ENCODE assay signal across 10 cellular contexts in genomic region chr3:195094211-195094921, GRCh38.
A peak's percentile ranks its signal among the peaks of the same experiment; 100 is the strongest.
DNase-seq lines count a peak whose midpoint lies in the region; ATAC-seq, FAIRE-seq and TF ChIP-seq lines count a peak whose summit lies in the region.
"Had no signal": no experiment of that assay in that cellular context is flagged by ENCODE, and none has a peak within 500 bp of the region (broad histone marks: within the 10 kb centered on the region; RNA-seq: fewer than 3 reads in every experiment).

No MANE protein-coding gene starts in this region.

- H3K4me3 ChIP-seq in GM12864 (ENCODE audit: low read depth, low read length) (peak overlapping the region; percentile 59), lower lobe of right lung (no peak overlapping the region)
- H3K4me3 ChIP-seq: colonic mucosa, SJSA1 had no signal

- POLR2A ChIA-PET in activated CD4-positive, alpha-beta memory T cell treated with anti-CD3 and anti-CD28 coated beads, Interleukin-2, amount 10 ng/mL, durations not matched to agents 7 days and 5 days (lab: Charles Lee), result no interaction called here

- no peak overlapping the region for H3K4me3 Mint-ChIP-seq in activated CD4-positive, alpha-beta memory T cell treated with anti-CD3 and anti-CD28 coated beads, Interleukin-2, amount 10 ng/mL, durations not matched to agents 7 days and 5 days

- FAIRE-seq in H54 (lab: Jason Lieb, UNC), result no peak

- in situ Hi-C loops in KBM-7 (cut with MboI; ENCODE audit: low pct_unique_long_range_greater_than_20kb, low sequenced_read_pairs), result no loop called here

- CTCF ChIA-PET in activated CD4-positive, alpha-beta memory T cell treated with anti-CD3 and anti-CD28 coated beads, Interleukin-2, amount 10 ng/mL, durations not matched to agents 7 days and 5 days (lab: Charles Lee), result no interaction called here

- no peaks in the 10 kb centered on the region for H3K36me3 Mint-ChIP-seq in activated CD4-positive, alpha-beta memory T cell treated with anti-CD3 and anti-CD28 coated beads, Interleukin-2, amount 10 ng/mL, durations not matched to agents 7 days and 5 days (ENCODE audit: low read depth)

- H3K27ac ChIP-seq in lower lobe of right lung, result no peak overlapping the region
- H3K27ac ChIP-seq: colonic mucosa, SJSA1 had no signal

- H3K4me1 ChIP-seq in lower lobe of right lung, result no peaks in the 10 kb centered on the region
- H3K4me1 ChIP-seq: colonic mucosa had no signal

- H3K9me3 Mint-ChIP-seq in activated CD4-positive, alpha-beta memory T cell treated with anti-CD3 and anti-CD28 coated beads, Interleukin-2, amount 10 ng/mL, durations not matched to agents 7 days and 5 days, result no peaks in the 10 kb centered on the region

- no peaks in the 10 kb centered on the region for H3K27me3 ChIP-seq in lower lobe of right lung (ENCODE audit: low read depth)
- H3K27me3 ChIP-seq: colonic mucosa, SJSA1 had no signal

- TF ChIP-seq POLR2A in H54 (IDR thresholded peaks at IDR 0.05; ENCODE audit: low read depth, low read length), result no peak

- intact Hi-C loops in lower lobe of right lung (cut with DNase I), result no loop called here

- no peaks in the 10 kb centered on the region for H3K9me3 ChIP-seq in lower lobe of right lung
- H3K9me3 ChIP-seq: colonic mucosa, SJSA1 had no signal

- no peaks in the 10 kb centered on the region for H3K36me3 ChIP-seq in lower lobe of right lung
- H3K36me3 ChIP-seq: colonic mucosa, SJSA1 had no signal

- peak; percentile 55 for DNase-seq in GM12864 (ENCODE audit: low read depth)
- peak; percentile 31 for DNase-seq in KBM-7
- peak; percentile 37 for DNase-seq in lower lobe of right lung
- no peak for DNase-seq in activated CD8-positive, alpha-beta memory T cell treated with anti-CD3 and anti-CD28 coated beads for 24 hours
- no peak for DNase-seq in activated T-cell treated with anti-CD3 and anti-CD28 coated beads, Interleukin-2, amount 50 U/mL, for 1 hour
- DNase-seq in activated CD4-positive, alpha-beta memory T cell treated with anti-CD3 and anti-CD28 coated beads, Interleukin-2, amount 10 ng/mL, durations not matched to agents 7 days and 5 days, result no peak
- no peak for DNase-seq in H54 (ENCODE audit: insufficient read length, low spot score)
- DNase-seq: colonic mucosa had no signal

- H3K4me1 Mint-ChIP-seq in activated CD4-positive, alpha-beta memory T cell treated with anti-CD3 and anti-CD28 coated beads, Interleukin-2, amount 10 ng/mL, durations not matched to agents 7 days and 5 days, result peaks cover 3% of the 10 kb centered on the region

- ATAC-seq in GM21529 (IDR thresholded peaks at IDR 0.05; ENCODE audit: unreplicated experiment) (peak; percentile 72), lower lobe of right lung (peak in 1 of 2 donors; percentile 55)

- no peak for TF ChIP-seq CTCF in GM12864 (IDR thresholded peaks at IDR 0.05; ENCODE audit: low read depth, low read length, missing control alignments)
- TF ChIP-seq CTCF in lower lobe of right lung (IDR thresholded peaks at IDR 0.05), result no peak

- peaks cover 1% of the 10 kb centered on the region for H3K27me3 Mint-ChIP-seq in activated CD4-positive, alpha-beta memory T cell treated with anti-CD3 and anti-CD28 coated beads, Interleukin-2, amount 10 ng/mL, durations not matched to agents 7 days and 5 days

- no peak overlapping the region for H3K27ac Mint-ChIP-seq in activated CD4-positive, alpha-beta memory T cell treated with anti-CD3 and anti-CD28 coated beads, Interleukin-2, amount 10 ng/mL, durations not matched to agents 7 days and 5 days

Comparison
In these comparisons a context has a peak if more than half of its experiments do, and no peak if none do; other contexts are left out.
1. DNase-seq: peak in GM12864 (single experiment), KBM-7 (single experiment) and lower lobe of right lung (single experiment); none in activated CD8-positive, alpha-beta memory T cell treated with anti-CD3 and anti-CD28 coated beads for 24 hours (single experiment), activated T-cell treated with anti-CD3 and anti-CD28 coated beads, Interleukin-2, amount 50 U/mL, for 1 hour (single experiment), activated CD4-positive, alpha-beta memory T cell treated with anti-CD3 and anti-CD28 coated beads, Interleukin-2, amount 10 ng/mL, durations not matched to agents 7 days and 5 days (single experiment) and H54 (single experiment).